In genomic region chr11:6251120-6251733, GRCh38 we compare ENCODE assay signal across 8 cellular contexts. TPM values are rescaled to one million over a fixed set of nuclear protein-coding genes. Genes with fewer than 3 reads are reported as not detected.
A peak's percentile ranks its signal among the peaks of the same experiment; 100 is the strongest.
DNase-seq lines count a peak whose midpoint lies in the region; ATAC-seq and TF ChIP-seq lines count a peak whose summit lies in the region.

No MANE protein-coding gene starts in this region.

- TF ChIP-seq CTCF in fibroblast of pulmonary artery (IDR thresholded peaks at IDR 0.05; ENCODE audit: low read length, missing control alignments): peak; percentile 93
- TF ChIP-seq CTCF in neural cell (IDR thresholded peaks at IDR 0.05; ENCODE audit: poor library complexity, severe bottlenecking): peak; percentile 79

- no peak for TF ChIP-seq EP300 in neural cell (conservative IDR thresholded peaks at IDR 0.05; ENCODE audit: poor library complexity, severe bottlenecking)

- no peak overlapping the region for H3K27ac Mint-ChIP-seq in activated T-cell treated with anti-CD3 and anti-CD28 coated beads, Interleukin-2, amount 50 U/mL, for 24 hours

- H3K27me3 ChIP-seq in neural cell (ENCODE audit: insufficient read depth, low read depth, low read length): no peaks in the 10 kb centered on the region

- no peak overlapping the region for H3K27ac ChIP-seq in neural cell (ENCODE audit: low read length)

- no peak overlapping the region for H3K4me3 ChIP-seq in fibroblast of pulmonary artery (replicated peaks; ENCODE audit: low read depth, low read length)
- no peak overlapping the region for H3K4me3 ChIP-seq in neural cell (ENCODE audit: low read length)

- no peaks in the 10 kb centered on the region for H4K20me1 ChIP-seq in neural cell (ENCODE audit: insufficient read depth)

- TF ChIP-seq RAD21 in neural cell (conservative IDR thresholded peaks at IDR 0.05): peak; percentile 69

- peak; percentile 81 for ATAC-seq in GM18511 (IDR thresholded peaks at IDR 0.05; ENCODE audit: unreplicated experiment)
- peak; percentile 66 for ATAC-seq in HG03135 (IDR thresholded peaks at IDR 0.05; ENCODE audit: unreplicated experiment)

- H3K9me3 Mint-ChIP-seq in activated T-cell treated with anti-CD3 and anti-CD28 coated beads, Interleukin-2, amount 50 U/mL, for 24 hours: no peaks in the 10 kb centered on the region

- DNase-seq in AG20443 (ENCODE audit: low spot score) (peak; percentile 85), NCI-H69 (lab: John Stamatoyannopoulos, UW) (peak; percentile 62), fibroblast of pulmonary artery (ENCODE audit: low read depth) (peak; percentile 73), middle frontal gyrus (ENCODE audit: extremely low spot score, low spot score) (no peak)
- peak; percentile 65 for DNase-seq in activated T-cell treated with anti-CD3 and anti-CD28 coated beads, Interleukin-2, amount 50 U/mL, for 24 hours

- no peaks in the 10 kb centered on the region for H3K4me1 Mint-ChIP-seq in activated T-cell treated with anti-CD3 and anti-CD28 coated beads, Interleukin-2, amount 50 U/mL, for 24 hours (ENCODE audit: low read depth)

- no peaks in the 10 kb centered on the region for H3K36me3 Mint-ChIP-seq in activated T-cell treated with anti-CD3 and anti-CD28 coated beads, Interleukin-2, amount 50 U/mL, for 24 hours (ENCODE audit: low read depth)

- no peak overlapping the region for H3K9ac ChIP-seq in neural cell (ENCODE audit: low read length)

- no peaks in the 10 kb centered on the region for H3K79me2 ChIP-seq in neural cell (replicated peaks; ENCODE audit: insufficient read depth, low read length)

- no peaks in the 10 kb centered on the region for H3K9me3 ChIP-seq in neural cell (ENCODE audit: low read length)

- no peaks in the 10 kb centered on the region for H3K9me2 ChIP-seq in neural cell (ENCODE audit: insufficient read depth, low read length)

- no peak overlapping the region for H3K4me2 ChIP-seq in neural cell (ENCODE audit: low read length)

- no peaks in the 10 kb centered on the region for H3F3A ChIP-seq in neural cell (ENCODE audit: insufficient read depth, low read length, poor library complexity, severe bottlenecking)

- H3K27me3 Mint-ChIP-seq in activated T-cell treated with anti-CD3 and anti-CD28 coated beads, Interleukin-2, amount 50 U/mL, for 24 hours: no peaks in the 10 kb centered on the region

- H3K36me3 ChIP-seq in neural cell (ENCODE audit: insufficient read depth, low read length): no peaks in the 10 kb centered on the region

- no peak overlapping the region for H3K4me3 Mint-ChIP-seq in activated T-cell treated with anti-CD3 and anti-CD28 coated beads, Interleukin-2, amount 50 U/mL, for 24 hours

- H2AFZ ChIP-seq in neural cell (ENCODE audit: low read depth, low read length): no peak overlapping the region

TF ChIP-seq in neural cell, 6 proteins besides CTCF, POLR2A, EP300 and RAD21:
- TF ChIP-seq TAF1 (IDR thresholded peaks at IDR 0.05; ENCODE audit: low read depth) (no peak), REST (IDR thresholded peaks at IDR 0.05; ENCODE audit: borderline replicate concordance) (peak; percentile 30), SMC3 (conservative IDR thresholded peaks at IDR 0.05; ENCODE audit: poor library complexity) (peak; percentile 78), MXI1 (conservative IDR thresholded peaks at IDR 0.05; ENCODE audit: poor library complexity, severe bottlenecking) (no peak)

RNA-seq across cellular contexts. Expression of gene CCKBR, which starts 8.4 kb away (rescaled TPM):
- polyA plus RNA-seq in neural cell: 3.9 and 8.6 TPM in 2 replicates
- 2.7 and 3.5 TPM in 2 replicates for polyA minus RNA-seq in neural cell

RNA-seq across cellular contexts. Expression of gene CNGA4, which starts 12.3 kb away (rescaled TPM):
- polyA plus RNA-seq in neural cell: not detected in 2 replicates
- not detected in 2 replicates for polyA minus RNA-seq in neural cell

RNA-seq across cellular contexts. Expression of gene FHIP1B, which starts 16.8 kb away (rescaled TPM):
- polyA plus RNA-seq in neural cell: 36.0 and 72.3 TPM in 2 replicates
- 50.0 and 50.6 TPM in 2 replicates for polyA minus RNA-seq in neural cell

RNA-seq across cellular contexts. Expression of gene C11orf42, which starts 45.9 kb away (rescaled TPM):
- polyA plus RNA-seq in neural cell: not detected in 2 replicates
- not detected in 2 replicates for polyA minus RNA-seq in neural cell

RNA-seq across cellular contexts. Expression of gene OR52W1, which starts 52.2 kb away (rescaled TPM):
- not detected in 2 replicates for polyA plus RNA-seq in neural cell
- polyA minus RNA-seq in neural cell: not detected in 2 replicates
